In genomic region chr17:61412860-61413653, GRCh38 we compare ENCODE assay signal across 7 cellular contexts. TPM values are rescaled to one million over a fixed set of nuclear protein-coding genes. Genes with fewer than 3 reads are reported as not detected.
DNase-seq lines count a peak whose midpoint lies in the region; ATAC-seq and TF ChIP-seq lines count a peak whose summit lies in the region.

No MANE protein-coding gene starts in this region.

- peaks cover 0 to 27% (median 6%) of the 10 kb centered on the region in 3 donors for H3K27me3 ChIP-seq in psoas muscle (ENCODE audit: insufficient read depth in 3 of 3, low read length in 2 of 3)

- intact Hi-C loops in psoas muscle (cut with DNase I) = loop anchor here (2.0 to 10.0 kb wide), 3 partner anchors 424 to 654 kb away; partner anchors contain the start of gene MED13 (in 2 of the 2)

- DNase-seq in RWPE1 (ENCODE audit: low spot score) = no peak
- no peak for DNase-seq in fibroblast of the aortic adventitia (ENCODE audit: low read depth)
- peak in 1 of 2 donors; percentile 50 for DNase-seq in psoas muscle
- DNase-seq in stimulated activated naive CD4-positive, alpha-beta T cell treated with Interleukin-2 at 50 U/mL for 16 hours (lab: John Stamatoyannopoulos, UW) = no peak

- ATAC-seq in GM21825 (IDR thresholded peaks at IDR 0.05; ENCODE audit: unreplicated experiment) = peak; percentile 2
- peak in 1 of 4 donors; percentile 6 for ATAC-seq in psoas muscle
- ATAC-seq in HG02852 (IDR thresholded peaks at IDR 0.05; ENCODE audit: unreplicated experiment) = no peak
- no peak for ATAC-seq in HG02763 (IDR thresholded peaks at IDR 0.05; ENCODE audit: unreplicated experiment)

- TF ChIP-seq CTCF in RWPE1 (conservative IDR thresholded peaks at IDR 0.05; ENCODE audit: low read depth) (no peak), fibroblast of the aortic adventitia (IDR thresholded peaks at IDR 0.05; ENCODE audit: insufficient read depth, low read length) (no peak), psoas muscle (IDR thresholded peaks at IDR 0.05) (no peak)

- H3K27ac ChIP-seq in RWPE1 (peak overlapping the region; percentile 70), psoas muscle (peak overlapping the region; percentile 71)

- 19 to 33% (median 26%) methylated on average over 15 to 38 of the region's 38 CpGs for WGBS in psoas muscle, 3 donors

- peaks cover 21% of the 10 kb centered on the region for H3K4me1 ChIP-seq in psoas muscle

- H3K9me3 ChIP-seq in psoas muscle = no peaks in the 10 kb centered on the region

- H3K4me3 ChIP-seq in fibroblast of the aortic adventitia (ENCODE audit: low read depth, low read length) = peak overlapping the region; percentile 78
- H3K4me3 ChIP-seq in psoas muscle = peak overlapping the region; percentile 72

- H3K36me3 ChIP-seq in psoas muscle (ENCODE audit: insufficient read depth in 1 of 2, low read depth in 1 of 2) = no peaks in the 10 kb centered on the region

- CTCF ChIA-PET in RWPE1 (lab: Yijun Ruan, JAX) = interaction anchor here (0.5 to 2.3 kb wide), 15 partner anchors 14 to 692 kb away, joined by 3 to 14 read pairs (median 4); partner anchors contain the start of gene TBX2

- POLR2A ChIA-PET in RWPE1 (lab: Yijun Ruan, JAX; ENCODE audit: low non-redundant PET) = no interaction called here

RNA-seq across cellular contexts. Expression of gene TBX2, which starts 13.4 kb away (rescaled TPM):
- total RNA-seq in fibroblast of the aortic adventitia (ENCODE audit: low replicate concordance) = 4.1 and 20.8 TPM in 2 replicates
- total RNA-seq in psoas muscle = 1 to 10 TPM; 6.3 to 8.7 (median 8.7) TPM
- polyA plus RNA-seq in psoas muscle = 1 to 10 TPM; 3.5 to 5.2 (median 5.1) TPM

RNA-seq across cellular contexts. Expression of gene TBX4, which starts 39.2 kb away (rescaled TPM):
- total RNA-seq in fibroblast of the aortic adventitia (ENCODE audit: low replicate concordance) (0.16 TPM in 1 of 2 replicates, not detected in the other), psoas muscle (under 1 TPM in 1 of 4 donors, not detected in 3; 0.22 TPM)
- not detected for polyA plus RNA-seq in psoas muscle
